ENCODE assay signal across 22 cellular contexts in genomic region chr7:87767827-87768226, GRCh38.
DNase-seq lines count a peak whose midpoint lies in the region; ATAC-seq, FAIRE-seq and TF ChIP-seq lines count a peak whose summit lies in the region.
"Had no signal": no experiment of that assay in that cellular context is flagged by ENCODE, and none has a peak within 500 bp of the region (broad histone marks: within the 10 kb centered on the region; RNA-seq: fewer than 3 reads in every experiment).

No MANE protein-coding gene starts in this region.

- TF ChIP-seq CTCF in MCF 10A (IDR thresholded peaks at IDR 0.05; ENCODE audit: unreplicated experiment) (no peak), breast epithelium (IDR thresholded peaks at IDR 0.05) (no peak), H1 (IDR thresholded peaks at IDR 0.05; ENCODE audit: control extremely low read depth in 1 of 3, insufficient read depth in 1 of 3, low read depth in 1 of 3, low read length in 3 of 3) (no peak)

- BruUV-seq in MCF 10A (replicated peaks; lab: Mats Ljungman, UMichigan), result no TSS peak

- no peak for FAIRE-seq in H1 (lab: Jason Lieb, UNC)
- FAIRE-seq in H54 (lab: Jason Lieb, UNC), result no peak
- FAIRE-seq: A204.1, G401.6, GM12891 had no signal

- intact Hi-C loops in MCF 10A (cut with micrococcal nuclease) (no loop called here), breast epithelium (cut with DNase I; ENCODE audit: low total_unique reads) (no loop called here)

- DNase-seq in MCF 10A (ENCODE audit: unreplicated experiment) (peak; percentile 11), breast epithelium (ENCODE audit: low spot score in 2 of 2) (no peak), OCI-M1 (lab: John Stamatoyannopoulos, UW) (peak; percentile 12), H1 (ENCODE audit: low read depth in 1 of 2, low spot score in 2 of 2) (no peak), mesendoderm (peak; percentile 31), NCI-H1417 treated with DMSO at 0.1 percent for 48 hours (lab: John Stamatoyannopoulos, UW) (no peak), H54 (ENCODE audit: insufficient read length, low spot score) (no peak)
- DNase-seq: C1 segment of cervical spinal cord; Calu3; CD4-positive, alpha-beta T cell; DMS 273 treated with DMSO at 0.1 percent for 48 hours; DMS79 treated with DMSO at 0.1 percent for 48 hours; EL; GOT3; HCEC 1CT; HFFc6 had no signal

- H2AK5ac ChIP-seq in H1 (ENCODE audit: low read depth, low read length) (no peak overlapping the region), mesendoderm (ENCODE audit: low read length) (no peak overlapping the region)

- no peak overlapping the region for H3K4me3 Mint-ChIP-seq in MCF 10A (ENCODE audit: unreplicated experiment)
- H3K4me3 Mint-ChIP-seq: B cell; CD4-positive, alpha-beta T cell; HFFc6 had no signal

- no peaks in the 10 kb centered on the region for H3K79me2 ChIP-seq in H1 (ENCODE audit: control insufficient read depth in 1 of 2, insufficient read depth in 2 of 2, low read length in 2 of 2)
- no peaks in the 10 kb centered on the region for H3K79me2 ChIP-seq in mesendoderm (ENCODE audit: control insufficient read depth, insufficient read depth, low read length)

- H3K14ac ChIP-seq in H1 (ENCODE audit: insufficient read length), result no peak overlapping the region

- no peak for ATAC-seq in HG03432 (IDR thresholded peaks at IDR 0.05; ENCODE audit: unreplicated experiment)

- H3K23me2 ChIP-seq in H1 (ENCODE audit: low read depth, low read length), result no peaks in the 10 kb centered on the region

- no peak for TF ChIP-seq RAD21 in H1 (IDR thresholded peaks at IDR 0.05 in 1 of 2, conservative IDR thresholded peaks at IDR 0.05 in 1 of 2; ENCODE audit: low read depth in 2 of 2, low read length in 2 of 2)

- H2BK20ac ChIP-seq in H1 (ENCODE audit: low read length), result no peak overlapping the region

- H2BK15ac ChIP-seq in H1 (ENCODE audit: low read length) (no peak overlapping the region), mesendoderm (replicated peaks; ENCODE audit: low read depth) (no peak overlapping the region)

- H3K4me2 ChIP-seq in H1 (ENCODE audit: insufficient read depth in 1 of 2, low read depth in 2 of 2, low read length in 2 of 2) (no peak overlapping the region), mesendoderm (ENCODE audit: low read length) (no peak overlapping the region)

- no peaks in the 10 kb centered on the region for H3K36me3 Mint-ChIP-seq in MCF 10A (ENCODE audit: insufficient read depth, unreplicated experiment)

- H3K9me3 ChIP-seq in breast epithelium (peaks cover 14 to 19% of the 10 kb centered on the region in 2 donors), H1 (ENCODE audit: insufficient read depth in 2 of 2, low read depth in 1 of 2, low read length in 1 of 2) (peaks cover 0 to 3% of the 10 kb centered on the region in 2 experiments; a peak in 1 of 4 replicates)

- H3K36me3 ChIP-seq in breast epithelium, result no peaks in the 10 kb centered on the region
- H3K36me3 ChIP-seq in H1 (ENCODE audit: control insufficient read depth in 2 of 4, insufficient read depth in 4 of 4, low read length in 3 of 4), result no peaks in the 10 kb centered on the region
- H3K36me3 ChIP-seq in mesendoderm (ENCODE audit: control insufficient read depth, insufficient read depth, low read length), result no peaks in the 10 kb centered on the region

- H3K27me3 ChIP-seq in breast epithelium (no peaks in the 10 kb centered on the region), H1 (replicated peaks in 1 of 4; ENCODE audit: control insufficient read depth in 3 of 4, extremely low read depth in 1 of 4, insufficient read depth in 3 of 4, low read length in 3 of 4) (no peaks in the 10 kb centered on the region), mesendoderm (ENCODE audit: insufficient read depth, low read length, poor library complexity) (no peaks in the 10 kb centered on the region)

- H3K9ac ChIP-seq in H1 (replicated peaks in 1 of 4; ENCODE audit: extremely low read depth in 1 of 4, low read depth in 3 of 4, low read length in 3 of 4) (no peak overlapping the region), mesendoderm (ENCODE audit: low read length) (no peak overlapping the region)

- H3K4ac ChIP-seq in H1 (replicated peaks; ENCODE audit: insufficient read length, low read depth, low read length), result no peak overlapping the region
- no peak overlapping the region for H3K4ac ChIP-seq in mesendoderm (ENCODE audit: low read depth, low read length)

- H3K4me3 ChIP-seq in breast epithelium (no peak overlapping the region), H1 (ENCODE audit: extremely low read depth in 1 of 4, insufficient read depth in 2 of 4, low read depth in 3 of 4, low read length in 4 of 4) (no peak overlapping the region), mesendoderm (ENCODE audit: low read length) (no peak overlapping the region)

- CTCF ChIA-PET in MCF 10A (lab: Yijun Ruan, JAX) (no interaction called here), H1 (lab: Charles Lee; ENCODE audit: partially characterized antibody) (interaction anchor here (1.1 to 1.7 kb wide), 2 partner anchors 8 to 37 kb away, joined by 3 read pairs; no protein-coding TSS in a partner anchor)

- H3K79me1 ChIP-seq in H1 (ENCODE audit: low read depth, low read length), result no peaks in the 10 kb centered on the region
- H3K79me1 ChIP-seq in mesendoderm (ENCODE audit: low read length), result no peaks in the 10 kb centered on the region

- no peak overlapping the region for H4K5ac ChIP-seq in H1 (ENCODE audit: insufficient read length, low read depth, low read length)
- no peak overlapping the region for H4K5ac ChIP-seq in mesendoderm (ENCODE audit: low read length)

- H3K4me1 Mint-ChIP-seq in MCF 10A (ENCODE audit: insufficient read depth, unreplicated experiment), result no peaks in the 10 kb centered on the region
- H3K4me1 Mint-ChIP-seq: B cell had no signal

- TF ChIP-seq EP300 in H1 (IDR thresholded peaks at IDR 0.05; ENCODE audit: borderline replicate concordance in 1 of 2, low read depth in 2 of 2, low read length in 2 of 2), result no peak

- no peaks in the 10 kb centered on the region for H4K20me1 ChIP-seq in H1 (replicated peaks in 1 of 2; ENCODE audit: control insufficient read depth in 1 of 2, insufficient read depth in 2 of 2, low read length in 2 of 2)

- H3K23ac ChIP-seq in H1 (ENCODE audit: insufficient read length) (no peak overlapping the region), mesendoderm (ENCODE audit: low read length) (no peak overlapping the region)

- no peak for TF ChIP-seq POLR2A in breast epithelium (IDR thresholded peaks at IDR 0.05)
- TF ChIP-seq POLR2A in H1 (IDR thresholded peaks at IDR 0.05; ENCODE audit: control extremely low read depth in 1 of 2, low read depth in 2 of 2, low read length in 2 of 2), result no peak
- TF ChIP-seq POLR2A in H54 (IDR thresholded peaks at IDR 0.05; ENCODE audit: low read depth, low read length), result no peak

- H3K27me3 Mint-ChIP-seq in MCF 10A (ENCODE audit: insufficient read depth, unreplicated experiment), result peaks cover 33% of the 10 kb centered on the region
- H3K27me3 Mint-ChIP-seq: CD4-positive, alpha-beta T cell had no signal

- WGBS in H1 (ENCODE audit: extremely low coverage in 1 of 2, insufficient coverage in 1 of 2, insufficient read length in 1 of 2, insufficient replicate concordance in 2 of 2, low coverage in 1 of 2, low lambda C conversion rate in 2 of 2, missing lambda C conversion rate in 1 of 2), 2 experiments, result 88% methylated on average over 3 of the region's 3 CpGs; no CpG with 5 or more reads in 1 of the 2 experiments
- WGBS in mesendoderm (ENCODE audit: extremely low coverage, insufficient coverage, low lambda C conversion rate), result no CpG with 5 or more reads among the region's 3 CpGs

- no peak overlapping the region for H2BK120ac ChIP-seq in H1 (replicated peaks; ENCODE audit: low read depth, low read length)
- no peak overlapping the region for H2BK120ac ChIP-seq in mesendoderm (ENCODE audit: low read depth, low read length)

- H4K8ac ChIP-seq in H1 (ENCODE audit: extremely low read depth, insufficient read depth, low read length) (no peak overlapping the region), mesendoderm (ENCODE audit: low read depth, low read length) (no peak overlapping the region)

- POLR2A ChIA-PET in MCF 10A (lab: Yijun Ruan, JAX) (interaction anchor here (1.1 kb wide), 1 partner anchor 167 kb away, joined by 3 read pairs; the partner anchor contains the start of gene ABCB1), H1 (lab: Charles Lee; ENCODE audit: partially characterized antibody) (interaction anchor here (0.6 kb wide), 2 partner anchors 173 to 237 kb away, joined by 3 to 4 read pairs; no protein-coding TSS in a partner anchor)

- no peak overlapping the region for H4K91ac ChIP-seq in H1 (replicated peaks; ENCODE audit: insufficient read length, low read length)

- no peaks in the 10 kb centered on the region for H3K4me1 ChIP-seq in breast epithelium
- H3K4me1 ChIP-seq in H1 (replicated peaks in 1 of 4; ENCODE audit: control insufficient read depth in 3 of 4, insufficient read depth in 4 of 4, low read length in 3 of 4), result peaks cover 0 to 3% (median 0%) of the 10 kb centered on the region in 4 experiments; a peak in 3 of 7 replicates
- no peaks in the 10 kb centered on the region for H3K4me1 ChIP-seq in mesendoderm (ENCODE audit: control insufficient read depth, low read depth, low read length)

- H3K27ac ChIP-seq in breast epithelium (no peak overlapping the region), H1 (ENCODE audit: low read depth, low read length) (no peak overlapping the region), mesendoderm (ENCODE audit: low read depth, low read length) (no peak overlapping the region)
- H3K27ac ChIP-seq: HL-60 had no signal

- H3K18ac ChIP-seq in H1 (ENCODE audit: extremely low read depth, low read length), result no peak overlapping the region
- H3K18ac ChIP-seq in mesendoderm (ENCODE audit: low read length), result no peak overlapping the region

- H2AFZ ChIP-seq in H1 (ENCODE audit: low read length), result peak overlapping the region; percentile 27

- no peaks in the 10 kb centered on the region for H3K9me3 Mint-ChIP-seq in MCF 10A (ENCODE audit: unreplicated experiment)

- H3K27ac Mint-ChIP-seq in MCF 10A (ENCODE audit: low read depth, unreplicated experiment), result no peak overlapping the region
- H3K27ac Mint-ChIP-seq: B cell; CD4-positive, alpha-beta T cell; HFFc6 had no signal

- H2BK5ac ChIP-seq in H1 (ENCODE audit: low read depth, low read length) (no peak overlapping the region), mesendoderm (ENCODE audit: low read length) (no peak overlapping the region)

- no peak overlapping the region for H2BK12ac ChIP-seq in H1 (ENCODE audit: low read depth, low read length)

- no peak overlapping the region for H3K56ac ChIP-seq in H1 (replicated peaks; ENCODE audit: insufficient read length, low read depth, low read length)
- no peak overlapping the region for H3K56ac ChIP-seq in mesendoderm (ENCODE audit: low read length)

TF ChIP-seq in H1, 55 proteins besides CTCF, POLR2A, EP300 and RAD21:
- TF ChIP-seq TAF1 (IDR thresholded peaks at IDR 0.05; ENCODE audit: low read depth, low read length) (no peak), JUND (IDR thresholded peaks at IDR 0.05; ENCODE audit: low read length) (peak; percentile 45; the same call in 1 of the 2 replicates)
TF ChIP-seq in H1: peak in this region for 1.

Comparison
In these comparisons a context has a peak if more than half of its experiments do, and no peak if none do; other contexts are left out.
1. DNase-seq: peak in MCF 10A (single experiment), OCI-M1 (single experiment) and mesendoderm (single experiment); none in breast epithelium (0 of 2), H1 (0 of 2), NCI-H1417 treated with DMSO at 0.1 percent for 48 hours (single experiment) and H54 (single experiment).